In genomic region chr13:71775946-71776345, GRCh38 we compare ENCODE assay signal across 22 cellular contexts.
"Had no signal": no experiment of that assay in that cellular context is flagged by ENCODE, and none has a peak within 500 bp of the region (broad histone marks: within the 10 kb centered on the region; RNA-seq: fewer than 3 reads in every experiment).

No MANE protein-coding gene starts in this region.

- H3K27me3 ChIP-seq: ascending aorta, cardiac muscle cell, SJCRH30 had no signal

- H3K27ac ChIP-seq: ascending aorta, cardiac muscle cell, KMS-11, SJCRH30 had no signal

- H3K9me3 ChIP-seq: ascending aorta, SJCRH30, SK-N-SH had no signal

- H3K4me2 ChIP-seq: KMS-11, SK-N-SH had no signal

- H3K9me2 ChIP-seq: SK-N-SH had no signal

- ATAC-seq: activated CD8-positive, alpha-beta T cell treated with anti-CD3 and anti-CD28 coated beads for 36 hours had no signal

- H3K4me1 ChIP-seq: ascending aorta, SJCRH30 had no signal

- H3K4me3 ChIP-seq: ascending aorta, cardiac muscle cell, SJCRH30 had no signal

- H3K36me3 ChIP-seq: ascending aorta, cardiac muscle cell, SJCRH30 had no signal

- FAIRE-seq: TTC549 had no signal

- DNase-seq: activated CD4-positive, alpha-beta T cell treated with anti-CD3 and anti-CD28 coated beads, Interleukin-2, amount 10 ng/mL, durations not matched to agents 24 days and 14 days; activated CD4-positive, alpha-beta T cell treated with anti-CD3 and anti-CD28 coated beads, Interleukin-2, amount 50 U/mL, for 4 hours; activated CD8-positive, alpha-beta T cell treated with anti-CD3 and anti-CD28 coated beads for 36 hours; activated gamma-delta T cell; activated naive CD4-positive, alpha-beta T cell treated with Interleukin-2 at 50 U/mL for 16 hours; activated naive CD8-positive, alpha-beta T cell treated with anti-CD3 and anti-CD28 coated beads, Interleukin-2, amount 10 ng/mL, durations not matched to agents 7 days and 5 days; activated T-cell treated with anti-CD3 and anti-CD28 coated beads, Interleukin-2, amount 50 U/mL, for 24 hours; amygdala; MV-4-11; NCI-H1092; NCI-H1436 treated with DMSO at 0.1 percent for 48 hours; NCI-H1694 treated with DMSO at 0.1 percent for 48 hours; NCI-H2029; NCI-H345; NCI-H524 treated with DMSO at 0.1 percent for 48 hours; Right ventricle myocardium superior; SJCRH30; SK-N-SH had no signal

- H3K9ac ChIP-seq: KMS-11, SK-N-SH had no signal
